Comparison of ENCODE assay signal across 9 cellular contexts in genomic region chr9:26975728-26976707, GRCh38. TPM values are rescaled to one million over a fixed set of nuclear protein-coding genes. Genes with fewer than 3 reads are reported as not detected.
DNase-seq lines count a peak whose midpoint lies in the region; ATAC-seq and TF ChIP-seq lines count a peak whose summit lies in the region.
"Had no signal": no experiment of that assay in that cellular context is flagged by ENCODE, and none has a peak within 500 bp of the region (broad histone marks: within the 10 kb centered on the region; RNA-seq: fewer than 3 reads in every experiment).

No MANE protein-coding gene starts in this region.

- TF ChIP-seq CTCF in BJ (IDR thresholded peaks at IDR 0.05; ENCODE audit: insufficient read depth, low read depth, low read length) (peak; percentile 62), HFF-Myc (IDR thresholded peaks at IDR 0.05; ENCODE audit: low read depth, low read length, missing control alignments) (peak; percentile 52), WTC11 (IDR thresholded peaks at IDR 0.05) (peak; percentile 23; the same call in 1 of the 2 replicates), upper lobe of right lung (IDR thresholded peaks at IDR 0.05) (peak; percentile 53), ovary (IDR thresholded peaks at IDR 0.05) (no peak)

- H3K27ac ChIP-seq in upper lobe of right lung (no peak overlapping the region), ovary (no peak overlapping the region)

- POLR2A ChIA-PET in BJ (lab: Charles Lee) = no interaction called here
- POLR2A ChIA-PET in WTC11 (lab: Charles Lee) = interaction anchor here (0.5 to 3.8 kb wide), 5 partner anchors 20 to 147 kb away, joined by 3 to 26 read pairs (median 9); partner anchors contain the start of genes CAAP1, IFT74 and PLAA

- TF ChIP-seq EP300 in ovary (IDR thresholded peaks at IDR 0.05) = no peak

- 0 out of 2 replicates have a peak, but pooled peaks cover 3% of the 10 kb centered on the region for H3K36me3 Mint-ChIP-seq in WTC11

- TF ChIP-seq POLR2A in ovary (IDR thresholded peaks at IDR 0.05) = no peak

- peaks cover 34% of the 10 kb centered on the region for H3K4me1 Mint-ChIP-seq in WTC11

- H3K36me3 ChIP-seq in BJ (ENCODE audit: control insufficient read depth, insufficient read depth, low read length) = peaks cover 2% of the 10 kb centered on the region
- peaks cover 9% of the 10 kb centered on the region for H3K36me3 ChIP-seq in upper lobe of right lung
- H3K36me3 ChIP-seq in ovary = no peaks in the 10 kb centered on the region

- no peaks in the 10 kb centered on the region for H3K27me3 Mint-ChIP-seq in WTC11 (ENCODE audit: low read depth)

- H3K9me3 ChIP-seq in upper lobe of right lung = no peaks in the 10 kb centered on the region
- H3K9me3 ChIP-seq in ovary = no peaks in the 10 kb centered on the region

- ATAC-seq in WTC11 (peak; percentile 84), upper lobe of right lung (peak; percentile 64)

- H3K4me1 ChIP-seq in upper lobe of right lung (no peaks in the 10 kb centered on the region), ovary (ENCODE audit: insufficient read depth) (no peaks in the 10 kb centered on the region)

- no peak for DNase-seq in BJ (ENCODE audit: low read depth)
- DNase-seq in HFF-Myc (ENCODE audit: extremely low read depth, low read depth) = no peak
- peak; percentile 64 for DNase-seq in WTC11 (ENCODE audit: low spot score)
- DNase-seq in iPS DF 19.7 (ENCODE audit: low read depth, low spot score) = peak; percentile 88
- no peak for DNase-seq in upper lobe of right lung
- DNase-seq in activated gamma-delta T cell (lab: John Stamatoyannopoulos, UW) = no peak
- no peak for DNase-seq in HuH-7.5 (ENCODE audit: low spot score)
- no peak for DNase-seq in ovary

- H3K9me3 Mint-ChIP-seq in WTC11 = no peaks in the 10 kb centered on the region

- H3K27ac Mint-ChIP-seq in WTC11 = peak overlapping the region; percentile 99

- intact Hi-C loops in upper lobe of right lung (cut with DNase I) (no loop called here), ovary (cut with DNase I) (no loop called here)

- CTCF ChIA-PET in BJ (lab: Yijun Ruan, JAX) = interaction anchor here (0.7 to 2.0 kb wide), 4 partner anchors 9 to 240 kb away, joined by 3 to 6 read pairs (median 4); no protein-coding TSS in a partner anchor
- CTCF ChIA-PET in WTC11 (lab: Charles Lee) = interaction anchor here (0.6 to 3.4 kb wide), 18 partner anchors 20 to 474 kb away, joined by 3 to 29 read pairs (median 4); partner anchors contain the start of genes CAAP1, IFT74 and PLAA

- H3K27me3 ChIP-seq in BJ (ENCODE audit: control insufficient read depth, insufficient read depth, low read length) = no peaks in the 10 kb centered on the region
- H3K27me3 ChIP-seq in upper lobe of right lung = no peaks in the 10 kb centered on the region
- no peaks in the 10 kb centered on the region for H3K27me3 ChIP-seq in ovary

- H3K4me3 ChIP-seq in BJ (ENCODE audit: low read depth, low read length) = no peak overlapping the region
- H3K4me3 ChIP-seq in HFF-Myc (replicated peaks; ENCODE audit: low read depth, low read length) = no peak overlapping the region
- H3K4me3 ChIP-seq in upper lobe of right lung = no peak overlapping the region
- H3K4me3 ChIP-seq in ovary = no peak overlapping the region

- WGBS in ovary, 3 donors = 91 to 93% (median 93%) methylated on average over 18 of the region's 18 CpGs

- H3K4me3 Mint-ChIP-seq in WTC11 = peak overlapping the region; percentile 71

TF ChIP-seq in WTC11, 78 proteins besides CTCF, POLR2A, EP300 and RAD21 (continues in another document):
- no peak for TF ChIP-seq FOXK1 (CRISPR knock-in tag; IDR thresholded peaks at IDR 0.05)
- TF ChIP-seq, protein P1, sequence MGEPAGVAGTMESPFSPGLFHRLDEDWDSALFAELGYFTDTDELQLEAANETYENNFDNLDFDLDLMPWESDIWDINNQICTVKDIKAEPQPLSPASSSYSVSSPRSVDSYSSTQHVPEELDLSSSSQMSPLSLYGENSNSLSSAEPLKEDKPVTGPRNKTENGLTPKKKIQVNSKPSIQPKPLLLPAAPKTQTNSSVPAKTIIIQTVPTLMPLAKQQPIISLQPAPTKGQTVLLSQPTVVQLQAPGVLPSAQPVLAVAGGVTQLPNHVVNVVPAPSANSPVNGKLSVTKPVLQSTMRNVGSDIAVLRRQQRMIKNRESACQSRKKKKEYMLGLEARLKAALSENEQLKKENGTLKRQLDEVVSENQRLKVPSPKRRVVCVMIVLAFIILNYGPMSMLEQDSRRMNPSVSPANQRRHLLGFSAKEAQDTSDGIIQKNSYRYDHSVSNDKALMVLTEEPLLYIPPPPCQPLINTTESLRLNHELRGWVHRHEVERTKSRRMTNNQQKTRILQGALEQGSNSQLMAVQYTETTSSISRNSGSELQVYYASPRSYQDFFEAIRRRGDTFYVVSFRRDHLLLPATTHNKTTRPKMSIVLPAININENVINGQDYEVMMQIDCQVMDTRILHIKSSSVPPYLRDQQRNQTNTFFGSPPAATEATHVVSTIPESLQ (CRISPR knock-in tag; IDR thresholded peaks at IDR 0.05) = no peak
- TF ChIP-seq E2F1 (CRISPR knock-in tag; IDR thresholded peaks at IDR 0.05) = no peak
- TF ChIP-seq OVOL2 (CRISPR knock-in tag; IDR thresholded peaks at IDR 0.05; ENCODE audit: borderline replicate concordance) = no peak
- TF ChIP-seq TP53 (CRISPR knock-in tag; IDR thresholded peaks at IDR 0.05) = peak; percentile 98
- TF ChIP-seq, protein P2, sequence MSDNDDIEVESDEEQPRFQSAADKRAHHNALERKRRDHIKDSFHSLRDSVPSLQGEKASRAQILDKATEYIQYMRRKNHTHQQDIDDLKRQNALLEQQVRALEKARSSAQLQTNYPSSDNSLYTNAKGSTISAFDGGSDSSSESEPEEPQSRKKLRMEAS (CRISPR knock-in tag; IDR thresholded peaks at IDR 0.05) = 0 out of 2 replicates have a peak, but pooled peaks have one; percentile 27
- no peak for TF ChIP-seq GTF2I (CRISPR knock-in tag; conservative IDR thresholded peaks at IDR 0.05)
- TF ChIP-seq ZNF232 (CRISPR knock-in tag; IDR thresholded peaks at IDR 0.05) = no peak; the same call in 1 of the 2 replicates
- TF ChIP-seq FOXJ3 (CRISPR knock-in tag; IDR thresholded peaks at IDR 0.05; ENCODE audit: borderline replicate concordance) = no peak
- TF ChIP-seq SOX15 (CRISPR knock-in tag; IDR thresholded peaks at IDR 0.05) = no peak
- TF ChIP-seq FOXP1 (CRISPR knock-in tag; IDR thresholded peaks at IDR 0.05; ENCODE audit: borderline replicate concordance) = no peak
- no peak for TF ChIP-seq ESRRA (CRISPR knock-in tag; IDR thresholded peaks at IDR 0.05; ENCODE audit: borderline replicate concordance)
- TF ChIP-seq ZNF425 (CRISPR knock-in tag; conservative IDR thresholded peaks at IDR 0.05) = peak; percentile 62; the same call in 1 of the 2 replicates
- TF ChIP-seq HMGA2 (CRISPR knock-in tag; IDR thresholded peaks at IDR 0.05) = no peak
- peak; percentile 72 for TF ChIP-seq ZNF121 (CRISPR knock-in tag; IDR thresholded peaks at IDR 0.05)
- TF ChIP-seq, protein P3, sequence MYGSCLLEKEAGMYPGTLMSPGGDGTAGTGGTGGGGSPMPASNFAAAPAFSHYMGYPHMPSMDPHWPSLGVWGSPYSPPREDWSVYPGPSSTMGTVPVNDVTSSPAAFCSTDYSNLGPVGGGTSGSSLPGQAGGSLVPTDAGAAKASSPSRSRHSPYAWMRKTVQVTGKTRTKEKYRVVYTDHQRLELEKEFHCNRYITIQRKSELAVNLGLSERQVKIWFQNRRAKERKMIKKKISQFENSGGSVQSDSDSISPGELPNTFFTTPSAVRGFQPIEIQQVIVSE (CRISPR knock-in tag; IDR thresholded peaks at IDR 0.05; ENCODE audit: borderline replicate concordance) = no peak
- peak; percentile 65; the same call in 1 of the 2 replicates for TF ChIP-seq PRRX2 (CRISPR knock-in tag; IDR thresholded peaks at IDR 0.05)
- no peak for TF ChIP-seq ZNF396 (CRISPR knock-in tag; IDR thresholded peaks at IDR 0.05; ENCODE audit: borderline replicate concordance)

RNA-seq across cellular contexts. Expression of gene IFT74, which starts 19.8 kb away (rescaled TPM):
- polyA plus RNA-seq in BJ (2011; rRNA removed) (6.6 and 11.1 TPM in 2 replicates), ovary (10 to 100 TPM in 1 of 2 donors, 1 to 10 TPM in 1; 9.2 to 13.3 TPM)
- 6.1 and 9.5 TPM in 2 replicates for polyA minus RNA-seq in BJ (2011; rRNA and poly(A)+ RNA removed)
- total RNA-seq in WTC11 (2021) (15.2 to 21.6 TPM (median 17.3 TPM) in 3 replicates), upper lobe of right lung (11.6 TPM), ovary (10 to 100 TPM; 15.0 to 24.6 (median 18.0) TPM)

RNA-seq across cellular contexts. Expression of gene PLAA, which starts 29.0 kb away (rescaled TPM):
- 7.4 and 11.1 TPM in 2 replicates for polyA plus RNA-seq in BJ (2011; rRNA removed)
- 11.3 and 15.4 TPM in 2 replicates for polyA minus RNA-seq in BJ (2011; rRNA and poly(A)+ RNA removed)
- total RNA-seq in WTC11 (2021) = 48.8 to 56.1 TPM (median 50.5 TPM) in 3 replicates
- total RNA-seq in upper lobe of right lung = 22.1 TPM
- total RNA-seq in ovary = 10 to 100 TPM; 13.6 to 25.2 (median 20.2) TPM
- 10 to 100 TPM; 11.6 to 27.2 TPM for polyA plus RNA-seq in ovary

RNA-seq across cellular contexts. Expression of gene LRRC19, which starts 29.5 kb away (rescaled TPM):
- polyA plus RNA-seq in BJ (2011; rRNA removed) = not detected in 2 replicates
- polyA minus RNA-seq in BJ (2011; rRNA and poly(A)+ RNA removed) = not detected in 2 replicates
- total RNA-seq in WTC11 (2021) = not detected in 3 replicates
- total RNA-seq in upper lobe of right lung = 0.64 TPM
- total RNA-seq in ovary = under 1 TPM in 1 of 7 donors, not detected in 6; 0.08 TPM
- polyA plus RNA-seq in ovary = not detected
- total RNA-seq: mononuclear cell had no signal

Comparison
In these comparisons a context has a peak if more than half of its experiments do, and no peak if none do; other contexts are left out.
1. DNase-seq: peak in WTC11 (single experiment) and iPS DF 19.7 (single experiment); none in BJ (single experiment), HFF-Myc (single experiment), upper lobe of right lung (single experiment), activated gamma-delta T cell (single experiment), HuH-7.5 (single experiment) and ovary (0 of 5).
2. CTCF ChIP-seq: peak in BJ (single experiment), HFF-Myc (single experiment), WTC11 (single experiment) and upper lobe of right lung (single experiment); none in ovary (0 of 3).